Comparison of ENCODE assay signal across 1 cellular context in the genomic region with DNA sequence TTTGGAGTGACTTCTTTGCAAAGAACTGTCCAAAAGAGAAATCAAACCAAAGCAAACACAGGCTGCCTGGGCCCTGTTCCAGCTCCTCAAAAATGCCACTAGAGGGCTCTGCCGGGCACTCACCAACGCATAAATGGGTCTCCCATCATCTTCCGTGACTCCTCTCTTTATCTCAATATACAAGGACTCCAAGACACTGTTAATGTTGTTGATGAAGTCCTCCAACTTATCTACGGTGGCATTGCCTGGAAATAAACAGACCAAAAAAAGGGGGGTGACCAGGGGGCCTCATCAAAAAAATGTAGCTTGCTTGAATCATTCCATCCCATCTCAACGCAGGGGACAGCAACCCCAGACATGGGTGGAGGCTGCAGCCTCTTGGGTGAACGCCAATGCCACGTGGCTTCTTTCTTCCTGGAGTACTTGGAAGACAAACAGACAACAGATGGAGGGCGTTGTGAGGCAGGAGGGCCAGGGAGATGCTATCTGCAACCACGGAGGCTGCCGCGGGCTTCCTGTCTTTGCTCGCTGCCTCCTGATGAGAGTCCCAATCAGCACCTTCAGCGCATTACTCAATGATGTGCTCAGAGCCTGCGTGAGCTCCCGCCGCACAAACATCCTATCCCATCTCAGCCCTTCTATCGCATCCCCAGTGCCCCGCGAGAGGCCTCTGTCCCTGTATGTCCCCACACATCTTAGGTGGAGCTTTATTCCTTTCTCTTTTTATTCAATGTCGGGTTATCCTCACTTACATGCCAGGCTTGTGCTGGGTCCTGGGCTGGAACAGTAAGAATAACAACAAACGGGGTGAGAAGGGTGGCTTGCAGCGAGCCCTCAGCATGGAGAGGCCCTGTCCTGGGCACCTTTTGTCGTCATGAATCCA.
TF ChIP-seq lines count a peak whose summit lies in the region.

No MANE protein-coding gene starts in this region.

TF ChIP-seq in K562, 482 proteins besides CTCF, POLR2A, EP300 and RAD21 (continued from another document and continues in another):
- TF ChIP-seq, protein P1, sequence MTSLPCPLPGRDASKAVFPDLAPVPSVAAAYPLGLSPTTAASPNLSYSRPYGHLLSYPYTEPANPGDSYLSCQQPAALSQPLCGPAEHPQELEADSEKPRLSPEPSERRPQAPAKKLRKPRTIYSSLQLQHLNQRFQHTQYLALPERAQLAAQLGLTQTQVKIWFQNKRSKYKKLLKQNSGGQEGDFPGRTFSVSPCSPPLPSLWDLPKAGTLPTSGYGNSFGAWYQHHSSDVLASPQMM (CRISPR knock-in tag; IDR thresholded peaks at IDR 0.05), result no peak
- TF ChIP-seq STAG1 (CRISPR knock-in tag; IDR thresholded peaks at IDR 0.05; ENCODE audit: borderline replicate concordance) (no peak), ZNF655 (CRISPR knock-in tag; IDR thresholded peaks at IDR 0.05) (no peak), ATF1 (CRISPR knock-in tag; IDR thresholded peaks at IDR 0.05) (no peak), ATF1 (tag; IDR thresholded peaks at IDR 0.05) (peak; percentile 81), KDM5B (IDR thresholded peaks at IDR 0.05; ENCODE audit: insufficient replicate concordance, low read depth, low read length) (no peak), ZNF79 (CRISPR knock-in tag; IDR thresholded peaks at IDR 0.05; ENCODE audit: low read depth) (no peak), HMG20A (CRISPR knock-in tag; conservative IDR thresholded peaks at IDR 0.05) (no peak), ZNF717 (CRISPR knock-in tag; IDR thresholded peaks at IDR 0.05) (no peak), ARID3B (CRISPR knock-in tag; IDR thresholded peaks at IDR 0.05; ENCODE audit: borderline replicate concordance) (no peak), ID3 (CRISPR knock-in tag; IDR thresholded peaks at IDR 0.05) (no peak), ID3 (tag; IDR thresholded peaks at IDR 0.05) (peak; percentile 51; the same call in 1 of the 2 replicates), RBFOX2 (IDR thresholded peaks at IDR 0.05; ENCODE audit: low read depth, low read length) (peak; percentile 61), FOXJ2 (tag; IDR thresholded peaks at IDR 0.05) (peak; percentile 90), CEBPZ (IDR thresholded peaks at IDR 0.05; ENCODE audit: borderline replicate concordance, low read depth, low read length) (no peak), SETDB1 (IDR thresholded peaks at IDR 0.05; ENCODE audit: low read length) (peak; percentile 45), KDM2B (CRISPR knock-in tag; IDR thresholded peaks at IDR 0.05) (no peak), ASH1L (IDR thresholded peaks at IDR 0.05; ENCODE audit: borderline replicate concordance, low read depth, partially characterized antibody) (no peak), KAT8 (IDR thresholded peaks at IDR 0.05; ENCODE audit: low read depth) (no peak), ZBED1 (IDR thresholded peaks at IDR 0.05) (no peak), KLF13 (tag; IDR thresholded peaks at IDR 0.05; ENCODE audit: borderline replicate concordance, low read depth) (peak; percentile 42; the same call in 1 of the 2 replicates), FOXA1 (IDR thresholded peaks at IDR 0.05; ENCODE audit: borderline replicate concordance) (no peak), ZNF551 (CRISPR knock-in tag; IDR thresholded peaks at IDR 0.05) (no peak), FOXK2 (conservative IDR thresholded peaks at IDR 0.05 in 1 of 2, IDR thresholded peaks at IDR 0.05 in 1 of 2; ENCODE audit: low read depth in 2 of 2) (peak; percentile 80 to 85; a peak in 3 of 4 replicates), MECOM (CRISPR knock-in tag; IDR thresholded peaks at IDR 0.05) (no peak), POLR2AphosphoS5 (IDR thresholded peaks at IDR 0.05; ENCODE audit: control insufficient read depth, insufficient read depth, low read depth, low read length) (no peak), NR3C1 (CRISPR knock-in tag; IDR thresholded peaks at IDR 0.05) (no peak), POU5F1 (IDR thresholded peaks at IDR 0.05; ENCODE audit: borderline replicate concordance, low read depth, low read length, partially characterized antibody) (no peak), EGR1 (conservative IDR thresholded peaks at IDR 0.05) (no peak), FOSL1 (tag; conservative IDR thresholded peaks at IDR 0.05) (peak; percentile 73), ZNF668 (CRISPR knock-in tag; IDR thresholded peaks at IDR 0.05) (no peak), CGGBP1 (CRISPR knock-in tag; IDR thresholded peaks at IDR 0.05) (no peak), KDM1A (IDR thresholded peaks at IDR 0.05) (peak in 1 of 2 experiments; percentile 59; a peak in 2 of 4 replicates), MXI1 (IDR thresholded peaks at IDR 0.05; ENCODE audit: low read depth, low read length) (peak; percentile 65; the same call in 1 of the 2 replicates), NFXL1 (CRISPR knock-in tag; IDR thresholded peaks at IDR 0.05) (no peak), CEBPG (CRISPR knock-in tag; IDR thresholded peaks at IDR 0.05) (no peak), CEBPG (tag; conservative IDR thresholded peaks at IDR 0.05 in 1 of 2, IDR thresholded peaks at IDR 0.05 in 1 of 2) (peak; percentile 61 to 74), KDM4B (IDR thresholded peaks at IDR 0.05; ENCODE audit: borderline replicate concordance in 2 of 2, low read depth in 1 of 2) (0 out of 4 replicates have a peak, but pooled peaks of 1 of the 2 experiments have one; percentile 16)
- TF ChIP-seq, protein P2, sequence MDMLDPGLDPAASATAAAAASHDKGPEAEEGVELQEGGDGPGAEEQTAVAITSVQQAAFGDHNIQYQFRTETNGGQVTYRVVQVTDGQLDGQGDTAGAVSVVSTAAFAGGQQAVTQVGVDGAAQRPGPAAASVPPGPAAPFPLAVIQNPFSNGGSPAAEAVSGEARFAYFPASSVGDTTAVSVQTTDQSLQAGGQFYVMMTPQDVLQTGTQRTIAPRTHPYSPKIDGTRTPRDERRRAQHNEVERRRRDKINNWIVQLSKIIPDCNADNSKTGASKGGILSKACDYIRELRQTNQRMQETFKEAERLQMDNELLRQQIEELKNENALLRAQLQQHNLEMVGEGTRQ (CRISPR knock-in tag; IDR thresholded peaks at IDR 0.05), result peak; percentile 74
- TF ChIP-seq, protein P3, sequence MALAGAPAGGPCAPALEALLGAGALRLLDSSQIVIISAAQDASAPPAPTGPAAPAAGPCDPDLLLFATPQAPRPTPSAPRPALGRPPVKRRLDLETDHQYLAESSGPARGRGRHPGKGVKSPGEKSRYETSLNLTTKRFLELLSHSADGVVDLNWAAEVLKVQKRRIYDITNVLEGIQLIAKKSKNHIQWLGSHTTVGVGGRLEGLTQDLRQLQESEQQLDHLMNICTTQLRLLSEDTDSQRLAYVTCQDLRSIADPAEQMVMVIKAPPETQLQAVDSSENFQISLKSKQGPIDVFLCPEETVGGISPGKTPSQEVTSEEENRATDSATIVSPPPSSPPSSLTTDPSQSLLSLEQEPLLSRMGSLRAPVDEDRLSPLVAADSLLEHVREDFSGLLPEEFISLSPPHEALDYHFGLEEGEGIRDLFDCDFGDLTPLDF (CRISPR knock-in tag; IDR thresholded peaks at IDR 0.05), result no peak
- TF ChIP-seq, protein P4, sequence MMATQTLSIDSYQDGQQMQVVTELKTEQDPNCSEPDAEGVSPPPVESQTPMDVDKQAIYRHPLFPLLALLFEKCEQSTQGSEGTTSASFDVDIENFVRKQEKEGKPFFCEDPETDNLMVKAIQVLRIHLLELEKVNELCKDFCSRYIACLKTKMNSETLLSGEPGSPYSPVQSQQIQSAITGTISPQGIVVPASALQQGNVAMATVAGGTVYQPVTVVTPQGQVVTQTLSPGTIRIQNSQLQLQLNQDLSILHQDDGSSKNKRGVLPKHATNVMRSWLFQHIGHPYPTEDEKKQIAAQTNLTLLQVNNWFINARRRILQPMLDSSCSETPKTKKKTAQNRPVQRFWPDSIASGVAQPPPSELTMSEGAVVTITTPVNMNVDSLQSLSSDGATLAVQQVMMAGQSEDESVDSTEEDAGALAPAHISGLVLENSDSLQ (IDR thresholded peaks at IDR 0.05), result peak; percentile 54
- TF ChIP-seq, protein P5, sequence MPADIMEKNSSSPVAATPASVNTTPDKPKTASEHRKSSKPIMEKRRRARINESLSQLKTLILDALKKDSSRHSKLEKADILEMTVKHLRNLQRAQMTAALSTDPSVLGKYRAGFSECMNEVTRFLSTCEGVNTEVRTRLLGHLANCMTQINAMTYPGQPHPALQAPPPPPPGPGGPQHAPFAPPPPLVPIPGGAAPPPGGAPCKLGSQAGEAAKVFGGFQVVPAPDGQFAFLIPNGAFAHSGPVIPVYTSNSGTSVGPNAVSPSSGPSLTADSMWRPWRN (IDR thresholded peaks at IDR 0.05; ENCODE audit: low read depth), result peak; percentile 80
- TF ChIP-seq, protein P6, sequence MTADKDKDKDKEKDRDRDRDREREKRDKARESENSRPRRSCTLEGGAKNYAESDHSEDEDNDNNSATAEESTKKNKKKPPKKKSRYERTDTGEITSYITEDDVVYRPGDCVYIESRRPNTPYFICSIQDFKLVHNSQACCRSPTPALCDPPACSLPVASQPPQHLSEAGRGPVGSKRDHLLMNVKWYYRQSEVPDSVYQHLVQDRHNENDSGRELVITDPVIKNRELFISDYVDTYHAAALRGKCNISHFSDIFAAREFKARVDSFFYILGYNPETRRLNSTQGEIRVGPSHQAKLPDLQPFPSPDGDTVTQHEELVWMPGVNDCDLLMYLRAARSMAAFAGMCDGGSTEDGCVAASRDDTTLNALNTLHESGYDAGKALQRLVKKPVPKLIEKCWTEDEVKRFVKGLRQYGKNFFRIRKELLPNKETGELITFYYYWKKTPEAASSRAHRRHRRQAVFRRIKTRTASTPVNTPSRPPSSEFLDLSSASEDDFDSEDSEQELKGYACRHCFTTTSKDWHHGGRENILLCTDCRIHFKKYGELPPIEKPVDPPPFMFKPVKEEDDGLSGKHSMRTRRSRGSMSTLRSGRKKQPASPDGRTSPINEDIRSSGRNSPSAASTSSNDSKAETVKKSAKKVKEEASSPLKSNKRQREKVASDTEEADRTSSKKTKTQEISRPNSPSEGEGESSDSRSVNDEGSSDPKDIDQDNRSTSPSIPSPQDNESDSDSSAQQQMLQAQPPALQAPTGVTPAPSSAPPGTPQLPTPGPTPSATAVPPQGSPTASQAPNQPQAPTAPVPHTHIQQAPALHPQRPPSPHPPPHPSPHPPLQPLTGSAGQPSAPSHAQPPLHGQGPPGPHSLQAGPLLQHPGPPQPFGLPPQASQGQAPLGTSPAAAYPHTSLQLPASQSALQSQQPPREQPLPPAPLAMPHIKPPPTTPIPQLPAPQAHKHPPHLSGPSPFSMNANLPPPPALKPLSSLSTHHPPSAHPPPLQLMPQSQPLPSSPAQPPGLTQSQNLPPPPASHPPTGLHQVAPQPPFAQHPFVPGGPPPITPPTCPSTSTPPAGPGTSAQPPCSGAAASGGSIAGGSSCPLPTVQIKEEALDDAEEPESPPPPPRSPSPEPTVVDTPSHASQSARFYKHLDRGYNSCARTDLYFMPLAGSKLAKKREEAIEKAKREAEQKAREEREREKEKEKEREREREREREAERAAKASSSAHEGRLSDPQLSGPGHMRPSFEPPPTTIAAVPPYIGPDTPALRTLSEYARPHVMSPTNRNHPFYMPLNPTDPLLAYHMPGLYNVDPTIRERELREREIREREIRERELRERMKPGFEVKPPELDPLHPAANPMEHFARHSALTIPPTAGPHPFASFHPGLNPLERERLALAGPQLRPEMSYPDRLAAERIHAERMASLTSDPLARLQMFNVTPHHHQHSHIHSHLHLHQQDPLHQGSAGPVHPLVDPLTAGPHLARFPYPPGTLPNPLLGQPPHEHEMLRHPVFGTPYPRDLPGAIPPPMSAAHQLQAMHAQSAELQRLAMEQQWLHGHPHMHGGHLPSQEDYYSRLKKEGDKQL (CRISPR knock-in tag; IDR thresholded peaks at IDR 0.05; ENCODE audit: borderline replicate concordance), result no peak
